ENCODE assay signal across 1 cellular context in the genomic region with DNA sequence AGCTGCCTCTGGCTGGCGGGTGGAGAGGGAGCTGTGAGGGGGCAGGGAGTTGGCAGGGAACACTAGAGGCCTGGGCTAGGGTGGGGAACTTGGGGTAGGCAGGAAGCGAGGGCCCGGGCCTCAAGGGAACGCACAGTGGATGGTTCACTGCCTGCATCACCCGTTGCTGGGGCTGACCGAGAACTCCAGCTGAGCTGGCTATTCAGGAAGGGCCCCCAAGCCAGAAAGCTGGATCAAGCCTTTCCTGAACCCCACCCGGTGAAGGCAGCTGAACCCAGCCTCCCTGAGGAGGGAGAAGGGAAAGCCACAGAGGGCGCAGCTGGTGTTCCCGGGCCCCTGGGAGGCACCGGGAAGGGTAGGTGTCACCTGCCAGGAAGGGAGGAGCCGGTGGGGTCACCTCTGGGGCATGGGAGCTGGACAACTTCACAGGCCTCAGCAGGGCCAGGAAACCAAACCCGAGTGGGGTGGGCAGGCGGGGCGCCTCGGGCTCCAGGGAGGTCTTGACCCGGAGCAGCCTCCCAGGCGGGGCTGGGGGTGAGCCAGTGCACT.
TF ChIP-seq lines count a peak whose summit lies in the region.

No MANE protein-coding gene starts in this region.

TF ChIP-seq in HepG2, 621 proteins besides CTCF, POLR2A, EP300 and RAD21:
- TF ChIP-seq RORA (CRISPR knock-in tag; IDR thresholded peaks at IDR 0.05) (no peak), ZNF230 (CRISPR knock-in tag; IDR thresholded peaks at IDR 0.05) (no peak), ZNF282 (IDR thresholded peaks at IDR 0.05; ENCODE audit: partially characterized antibody) (no peak), RFX5 (IDR thresholded peaks at IDR 0.05; ENCODE audit: low read depth, low read length) (peak; percentile 92), ZNF329 (CRISPR knock-in tag; IDR thresholded peaks at IDR 0.05; ENCODE audit: low read depth) (peak; percentile 100), ZMYM3 (CRISPR knock-in tag; IDR thresholded peaks at IDR 0.05) (peak; percentile 61; the same call in 1 of the 2 replicates), GTF3A (CRISPR knock-in tag; conservative IDR thresholded peaks at IDR 0.05) (no peak), ZBTB4 (CRISPR knock-in tag; IDR thresholded peaks at IDR 0.05; ENCODE audit: borderline replicate concordance) (no peak), ZNF770 (CRISPR knock-in tag; IDR thresholded peaks at IDR 0.05) (no peak), ZBTB10 (CRISPR knock-in tag; IDR thresholded peaks at IDR 0.05; ENCODE audit: borderline replicate concordance) (no peak), ZGPAT (CRISPR knock-in tag; IDR thresholded peaks at IDR 0.05) (no peak), REXO4 (CRISPR knock-in tag; IDR thresholded peaks at IDR 0.05; ENCODE audit: borderline replicate concordance) (no peak), FOXA3 (CRISPR knock-in tag; IDR thresholded peaks at IDR 0.05) (no peak), ZSCAN12 (CRISPR knock-in tag; IDR thresholded peaks at IDR 0.05) (no peak), ZNF703 (CRISPR knock-in tag; IDR thresholded peaks at IDR 0.05; ENCODE audit: borderline replicate concordance) (no peak), ZNF598 (CRISPR knock-in tag; IDR thresholded peaks at IDR 0.05; ENCODE audit: borderline replicate concordance) (no peak), GATA4 (IDR thresholded peaks at IDR 0.05; ENCODE audit: borderline replicate concordance, low read depth) (no peak), RARA (CRISPR knock-in tag; IDR thresholded peaks at IDR 0.05) (peak; percentile 49), ZSCAN29 (CRISPR knock-in tag; conservative IDR thresholded peaks at IDR 0.05) (no peak), ZNF570 (CRISPR knock-in tag; IDR thresholded peaks at IDR 0.05; ENCODE audit: borderline replicate concordance) (no peak), ZNF577 (CRISPR knock-in tag; IDR thresholded peaks at IDR 0.05; ENCODE audit: borderline replicate concordance, low read depth) (no peak), CCAR2 (optimal IDR thresholded peaks at IDR 0.05; ENCODE audit: low read depth, low read length) (no peak), ZNF720 (CRISPR knock-in tag; IDR thresholded peaks at IDR 0.05) (no peak)
- TF ChIP-seq, protein P1, sequence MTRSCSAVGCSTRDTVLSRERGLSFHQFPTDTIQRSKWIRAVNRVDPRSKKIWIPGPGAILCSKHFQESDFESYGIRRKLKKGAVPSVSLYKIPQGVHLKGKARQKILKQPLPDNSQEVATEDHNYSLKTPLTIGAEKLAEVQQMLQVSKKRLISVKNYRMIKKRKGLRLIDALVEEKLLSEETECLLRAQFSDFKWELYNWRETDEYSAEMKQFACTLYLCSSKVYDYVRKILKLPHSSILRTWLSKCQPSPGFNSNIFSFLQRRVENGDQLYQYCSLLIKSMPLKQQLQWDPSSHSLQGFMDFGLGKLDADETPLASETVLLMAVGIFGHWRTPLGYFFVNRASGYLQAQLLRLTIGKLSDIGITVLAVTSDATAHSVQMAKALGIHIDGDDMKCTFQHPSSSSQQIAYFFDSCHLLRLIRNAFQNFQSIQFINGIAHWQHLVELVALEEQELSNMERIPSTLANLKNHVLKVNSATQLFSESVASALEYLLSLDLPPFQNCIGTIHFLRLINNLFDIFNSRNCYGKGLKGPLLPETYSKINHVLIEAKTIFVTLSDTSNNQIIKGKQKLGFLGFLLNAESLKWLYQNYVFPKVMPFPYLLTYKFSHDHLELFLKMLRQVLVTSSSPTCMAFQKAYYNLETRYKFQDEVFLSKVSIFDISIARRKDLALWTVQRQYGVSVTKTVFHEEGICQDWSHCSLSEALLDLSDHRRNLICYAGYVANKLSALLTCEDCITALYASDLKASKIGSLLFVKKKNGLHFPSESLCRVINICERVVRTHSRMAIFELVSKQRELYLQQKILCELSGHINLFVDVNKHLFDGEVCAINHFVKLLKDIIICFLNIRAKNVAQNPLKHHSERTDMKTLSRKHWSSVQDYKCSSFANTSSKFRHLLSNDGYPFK (CRISPR knock-in tag; IDR thresholded peaks at IDR 0.05; ENCODE audit: borderline replicate concordance) = no peak
- TF ChIP-seq, protein P2, sequence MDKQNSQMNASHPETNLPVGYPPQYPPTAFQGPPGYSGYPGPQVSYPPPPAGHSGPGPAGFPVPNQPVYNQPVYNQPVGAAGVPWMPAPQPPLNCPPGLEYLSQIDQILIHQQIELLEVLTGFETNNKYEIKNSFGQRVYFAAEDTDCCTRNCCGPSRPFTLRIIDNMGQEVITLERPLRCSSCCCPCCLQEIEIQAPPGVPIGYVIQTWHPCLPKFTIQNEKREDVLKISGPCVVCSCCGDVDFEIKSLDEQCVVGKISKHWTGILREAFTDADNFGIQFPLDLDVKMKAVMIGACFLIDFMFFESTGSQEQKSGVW (CRISPR knock-in tag; IDR thresholded peaks at IDR 0.05; ENCODE audit: borderline replicate concordance) = no peak
- TF ChIP-seq, protein P3, sequence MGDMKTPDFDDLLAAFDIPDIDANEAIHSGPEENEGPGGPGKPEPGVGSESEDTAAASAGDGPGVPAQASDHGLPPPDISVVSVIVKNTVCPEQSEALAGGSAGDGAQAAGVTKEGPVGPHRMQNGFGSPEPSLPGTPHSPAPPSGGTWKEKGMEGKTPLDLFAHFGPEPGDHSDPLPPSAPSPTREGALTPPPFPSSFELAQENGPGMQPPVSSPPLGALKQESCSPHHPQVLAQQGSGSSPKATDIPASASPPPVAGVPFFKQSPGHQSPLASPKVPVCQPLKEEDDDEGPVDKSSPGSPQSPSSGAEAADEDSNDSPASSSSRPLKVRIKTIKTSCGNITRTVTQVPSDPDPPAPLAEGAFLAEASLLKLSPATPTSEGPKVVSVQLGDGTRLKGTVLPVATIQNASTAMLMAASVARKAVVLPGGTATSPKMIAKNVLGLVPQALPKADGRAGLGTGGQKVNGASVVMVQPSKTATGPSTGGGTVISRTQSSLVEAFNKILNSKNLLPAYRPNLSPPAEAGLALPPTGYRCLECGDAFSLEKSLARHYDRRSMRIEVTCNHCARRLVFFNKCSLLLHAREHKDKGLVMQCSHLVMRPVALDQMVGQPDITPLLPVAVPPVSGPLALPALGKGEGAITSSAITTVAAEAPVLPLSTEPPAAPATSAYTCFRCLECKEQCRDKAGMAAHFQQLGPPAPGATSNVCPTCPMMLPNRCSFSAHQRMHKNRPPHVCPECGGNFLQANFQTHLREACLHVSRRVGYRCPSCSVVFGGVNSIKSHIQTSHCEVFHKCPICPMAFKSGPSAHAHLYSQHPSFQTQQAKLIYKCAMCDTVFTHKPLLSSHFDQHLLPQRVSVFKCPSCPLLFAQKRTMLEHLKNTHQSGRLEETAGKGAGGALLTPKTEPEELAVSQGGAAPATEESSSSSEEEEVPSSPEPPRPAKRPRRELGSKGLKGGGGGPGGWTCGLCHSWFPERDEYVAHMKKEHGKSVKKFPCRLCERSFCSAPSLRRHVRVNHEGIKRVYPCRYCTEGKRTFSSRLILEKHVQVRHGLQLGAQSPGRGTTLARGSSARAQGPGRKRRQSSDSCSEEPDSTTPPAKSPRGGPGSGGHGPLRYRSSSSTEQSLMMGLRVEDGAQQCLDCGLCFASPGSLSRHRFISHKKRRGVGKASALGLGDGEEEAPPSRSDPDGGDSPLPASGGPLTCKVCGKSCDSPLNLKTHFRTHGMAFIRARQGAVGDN (CRISPR knock-in tag; IDR thresholded peaks at IDR 0.05) = peak; percentile 19; the same call in 1 of the 2 replicates
- TF ChIP-seq, protein P4, sequence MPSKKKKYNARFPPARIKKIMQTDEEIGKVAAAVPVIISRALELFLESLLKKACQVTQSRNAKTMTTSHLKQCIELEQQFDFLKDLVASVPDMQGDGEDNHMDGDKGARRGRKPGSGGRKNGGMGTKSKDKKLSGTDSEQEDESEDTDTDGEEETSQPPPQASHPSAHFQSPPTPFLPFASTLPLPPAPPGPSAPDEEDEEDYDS (CRISPR knock-in tag; IDR thresholded peaks at IDR 0.05) = no peak
